38 cellular contexts compared by ENCODE assay signal in the genomic region with DNA sequence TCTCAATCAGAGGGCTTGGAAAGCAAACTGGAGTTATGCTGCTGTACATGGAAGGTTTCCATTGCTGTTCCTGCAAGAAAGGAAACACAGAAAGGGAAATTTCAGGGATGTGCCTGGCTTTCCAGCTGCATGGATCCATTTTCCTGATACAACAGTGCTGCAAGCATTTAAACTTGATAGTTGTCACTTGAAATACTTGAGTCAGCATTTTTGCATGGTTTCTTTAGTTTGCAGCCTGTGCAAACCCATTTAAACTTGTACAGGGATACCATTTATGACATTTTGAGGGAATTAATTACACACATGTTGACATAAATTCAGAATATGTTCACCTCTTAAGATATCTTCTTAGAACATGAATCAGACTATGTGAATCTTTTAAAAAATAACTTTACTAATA.
"Had no signal": no experiment of that assay in that cellular context is flagged by ENCODE, and none has a peak within 500 bp of the region (broad histone marks: within the 10 kb centered on the region; RNA-seq: fewer than 3 reads in every experiment).

No MANE protein-coding gene starts in this region.

- H3K27me3 Mint-ChIP-seq: activated B cell treated with CpG ODN at 0.5 μM for 24 hours; activated CD4-positive, alpha-beta T cell treated with anti-CD3 and anti-CD28 coated beads, Interleukin-2, amount 10 ng/mL, durations not matched to agents 24 days and 14 days; activated CD8-positive, alpha-beta T cell treated with anti-CD3 and anti-CD28 coated beads for 36 hours; activated naive CD4-positive, alpha-beta T cell treated with anti-CD3 and anti-CD28 coated beads, Interleukin-2, amount 10 ng/mL, durations not matched to agents 7 days and 5 days; activated naive CD4-positive, alpha-beta T cell treated with anti-CD3 and anti-CD28 coated beads, Interleukin-2, amount 50 U/mL, for 24 hours; activated naive CD8-positive, alpha-beta T cell; activated naive CD8-positive, alpha-beta T cell treated with anti-CD3 and anti-CD28 coated beads, Interleukin-2, amount 50 U/mL, for 24 hours; brain had no signal

- DNase-seq: activated B cell treated with CpG ODN at 0.5 μM for 24 hours; activated CD4-positive, alpha-beta memory T cell treated with anti-CD3 and anti-CD28 coated beads for 36 hours; activated CD4-positive, alpha-beta T cell treated with anti-CD3 and anti-CD28 coated beads for 4 hours; activated CD4-positive, alpha-beta T cell treated with anti-CD3 and anti-CD28 coated beads, Interleukin-2, amount 10 ng/mL, durations not matched to agents 24 days and 14 days; activated CD4-positive, alpha-beta T cell treated with anti-CD3 and anti-CD28 coated beads, Interleukin-2, amount 50 U/mL, for 1 hour; activated CD4-positive, alpha-beta T cell treated with anti-CD3 and anti-CD28 coated beads, Interleukin-2, amount 50 U/mL, for 4 hours; activated CD4-positive, CD25-positive, alpha-beta regulatory T cell treated with anti-CD3 and anti-CD28 coated beads, Interleukin-2, amount 50 U/mL, for 72 hours; activated CD8-positive, alpha-beta memory T cell treated with anti-CD3 and anti-CD28 coated beads, Interleukin-2, amount 50 U/mL, for 4 hours; activated CD8-positive, alpha-beta T cell treated with anti-CD3 and anti-CD28 coated beads for 36 hours; activated effector memory CD4-positive, alpha-beta T cell treated with Interleukin-2 at 50 U/mL for 16 hours; activated gamma-delta T cell; activated naive CD4-positive, alpha-beta T cell treated with anti-CD3 and anti-CD28 coated beads, Interleukin-2, amount 10 ng/mL, durations not matched to agents 7 days and 5 days; activated naive CD4-positive, alpha-beta T cell treated with Interleukin-2 at 50 U/mL for 16 hours; activated naive CD8-positive, alpha-beta T cell treated with anti-CD3 and anti-CD28 coated beads, Interleukin-2, amount 10 ng/mL, durations not matched to agents 7 days and 5 days; activated naive CD8-positive, alpha-beta T cell treated with anti-CD3 and anti-CD28 coated beads, Interleukin-2, amount 50 U/mL, for 24 hours; activated T-cell treated with anti-CD3 and anti-CD28 coated beads for 4 hours; activated T-cell treated with anti-CD3 and anti-CD28 coated beads, Interleukin-2, amount 50 U/mL, for 1 hour; activated T-cell treated with anti-CD3 and anti-CD28 coated beads, Interleukin-2, amount 50 U/mL, for 4 hours; activated T-cell treated with anti-CD3 and anti-CD28 coated beads, Interleukin-2, amount 50 U/mL, for 72 hours; amygdala; anterior cingulate cortex; caudate nucleus; cerebellar nuclear complex; T-helper 2 cell; T-helper 9 cell had no signal

- ATAC-seq: activated CD8-positive, alpha-beta T cell treated with anti-CD3 and anti-CD28 coated beads for 36 hours; activated naive CD8-positive, alpha-beta T cell treated with anti-CD3 and anti-CD28 coated beads, Interleukin-2, amount 50 U/mL, for 24 hours; activated T-cell treated with anti-CD3 and anti-CD28 coated beads, Interleukin-2, amount 50 U/mL, for 4 hours; activated T-cell treated with anti-CD3 and anti-CD28 coated beads, Interleukin-2, amount 50 U/mL, for 72 hours; activated T-helper 17 cell treated with anti-CD3 and anti-CD28 coated beads, Interleukin-2, amount 50 U/mL, for 72 hours had no signal

- H3K4me3 Mint-ChIP-seq: activated B cell treated with CpG ODN at 0.5 μM for 24 hours; activated CD4-positive, alpha-beta memory T cell treated with anti-CD3 and anti-CD28 coated beads for 36 hours; activated CD4-positive, alpha-beta T cell treated with anti-CD3 and anti-CD28 coated beads, Interleukin-2, amount 10 ng/mL, durations not matched to agents 24 days and 14 days; activated CD8-positive, alpha-beta T cell treated with anti-CD3 and anti-CD28 coated beads for 36 hours; activated naive CD4-positive, alpha-beta T cell treated with anti-CD3 and anti-CD28 coated beads, Interleukin-2, amount 10 ng/mL, durations not matched to agents 7 days and 5 days; activated naive CD4-positive, alpha-beta T cell treated with anti-CD3 and anti-CD28 coated beads, Interleukin-2, amount 50 U/mL, for 24 hours; activated naive CD8-positive, alpha-beta T cell; activated naive CD8-positive, alpha-beta T cell treated with anti-CD3 and anti-CD28 coated beads, Interleukin-2, amount 10 ng/mL, durations not matched to agents 7 days and 5 days; activated naive CD8-positive, alpha-beta T cell treated with anti-CD3 and anti-CD28 coated beads, Interleukin-2, amount 50 U/mL, for 24 hours; activated T-cell treated with anti-CD3 and anti-CD28 coated beads, Interleukin-2, amount 50 U/mL, for 4 hours; activated T-cell treated with anti-CD3 and anti-CD28 coated beads, Interleukin-2, amount 50 U/mL, for 72 hours; activated T-helper 1 cell treated with anti-CD3 and anti-CD28 coated beads, Interleukin-12 subunit alpha, Interleukin-12 subunit beta, Interleukin-2, Interleukin-4 antibody, amounts not matched to agents 30 ng/mL and 10 ng/mL and 1 ng/mL, durations not matched to agents 14 hours and 24 hours and 36 hours; activated T-helper 17 cell treated with anti-CD3 and anti-CD28 coated beads, Interleukin-2, amount 50 U/mL, for 72 hours; brain; central memory CD8-positive, alpha-beta T cell; T-helper 1 cell treated with Interleukin-12 subunit alpha and Interleukin-12 subunit beta and Interleukin-4 antibody, amounts not matched to agents 30 μg/mL and 1 μg/mL, for 36 hours; T-helper 2 cell treated with Interferon-gamma antibody and Interleukin-4, amounts not matched to agents 5 μg/mL and 100 μg/mL, for 36 hours had no signal

- H3K4me3 ChIP-seq: ascending aorta, cardiac muscle cell had no signal

- H3K36me3 ChIP-seq: ascending aorta, cardiac muscle cell had no signal

- H3K4me1 Mint-ChIP-seq: activated T-helper 17 cell treated with anti-CD3 and anti-CD28 coated beads, Interleukin-2, amount 50 U/mL, for 72 hours; central memory CD8-positive, alpha-beta T cell had no signal

- H3K27ac Mint-ChIP-seq: activated B cell treated with CpG ODN at 0.5 μM for 24 hours; activated CD4-positive, alpha-beta memory T cell treated with anti-CD3 and anti-CD28 coated beads for 36 hours; activated CD4-positive, alpha-beta T cell treated with anti-CD3 and anti-CD28 coated beads, Interleukin-2, amount 10 ng/mL, durations not matched to agents 24 days and 14 days; activated CD8-positive, alpha-beta T cell treated with anti-CD3 and anti-CD28 coated beads for 36 hours; activated naive CD4-positive, alpha-beta T cell treated with anti-CD3 and anti-CD28 coated beads, Interleukin-2, amount 10 ng/mL, durations not matched to agents 7 days and 5 days; activated naive CD4-positive, alpha-beta T cell treated with anti-CD3 and anti-CD28 coated beads, Interleukin-2, amount 50 U/mL, for 24 hours; activated naive CD8-positive, alpha-beta T cell; activated naive CD8-positive, alpha-beta T cell treated with anti-CD3 and anti-CD28 coated beads, Interleukin-2, amount 10 ng/mL, durations not matched to agents 7 days and 5 days; activated naive CD8-positive, alpha-beta T cell treated with anti-CD3 and anti-CD28 coated beads, Interleukin-2, amount 50 U/mL, for 24 hours; activated T-cell treated with anti-CD3 and anti-CD28 coated beads, Interleukin-2, amount 50 U/mL, for 72 hours; activated T-helper 1 cell treated with anti-CD3 and anti-CD28 coated beads, Interleukin-12 subunit alpha, Interleukin-12 subunit beta, Interleukin-2, Interleukin-4 antibody, amounts not matched to agents 30 ng/mL and 10 ng/mL and 1 ng/mL, durations not matched to agents 14 hours and 24 hours and 36 hours; activated T-helper 17 cell treated with anti-CD3 and anti-CD28 coated beads, Interleukin-2, amount 50 U/mL, for 72 hours; brain; T-helper 1 cell treated with Interleukin-12 subunit alpha and Interleukin-12 subunit beta and Interleukin-4 antibody, amounts not matched to agents 30 μg/mL and 1 μg/mL, for 36 hours; T-helper 2 cell treated with Interferon-gamma antibody and Interleukin-4, amounts not matched to agents 5 μg/mL and 100 μg/mL, for 36 hours had no signal

- FAIRE-seq: bronchial epithelial cell, TTC549 had no signal

- H3K27ac ChIP-seq: ascending aorta, cardiac muscle cell, VCaP had no signal

- H3K9me3 Mint-ChIP-seq: activated B cell treated with CpG ODN at 0.5 μM for 24 hours; activated CD8-positive, alpha-beta T cell treated with anti-CD3 and anti-CD28 coated beads for 36 hours; activated naive CD4-positive, alpha-beta T cell treated with anti-CD3 and anti-CD28 coated beads, Interleukin-2, amount 10 ng/mL, durations not matched to agents 7 days and 5 days; activated naive CD4-positive, alpha-beta T cell treated with anti-CD3 and anti-CD28 coated beads, Interleukin-2, amount 50 U/mL, for 24 hours; activated naive CD8-positive, alpha-beta T cell treated with anti-CD3 and anti-CD28 coated beads, Interleukin-2, amount 10 ng/mL, durations not matched to agents 7 days and 5 days; activated naive CD8-positive, alpha-beta T cell treated with anti-CD3 and anti-CD28 coated beads, Interleukin-2, amount 50 U/mL, for 24 hours; activated T-cell treated with anti-CD3 and anti-CD28 coated beads, Interleukin-2, amount 50 U/mL, for 72 hours; activated T-helper 1 cell treated with anti-CD3 and anti-CD28 coated beads, Interleukin-12 subunit alpha, Interleukin-12 subunit beta, Interleukin-2, Interleukin-4 antibody, amounts not matched to agents 30 ng/mL and 10 ng/mL and 1 ng/mL, durations not matched to agents 14 hours and 24 hours and 36 hours; activated T-helper 17 cell treated with anti-CD3 and anti-CD28 coated beads, Interleukin-2, amount 50 U/mL, for 72 hours; central memory CD8-positive, alpha-beta T cell; T-helper 1 cell treated with Interleukin-12 subunit alpha and Interleukin-12 subunit beta and Interleukin-4 antibody, amounts not matched to agents 30 μg/mL and 1 μg/mL, for 36 hours; T-helper 2 cell treated with Interferon-gamma antibody and Interleukin-4, amounts not matched to agents 5 μg/mL and 100 μg/mL, for 36 hours had no signal

- H3K9me3 ChIP-seq: ascending aorta had no signal

- H3K36me3 Mint-ChIP-seq: activated CD4-positive, alpha-beta memory T cell treated with anti-CD3 and anti-CD28 coated beads for 36 hours; activated naive CD4-positive, alpha-beta T cell treated with anti-CD3 and anti-CD28 coated beads, Interleukin-2, amount 10 ng/mL, durations not matched to agents 7 days and 5 days; activated naive CD4-positive, alpha-beta T cell treated with anti-CD3 and anti-CD28 coated beads, Interleukin-2, amount 50 U/mL, for 24 hours; activated naive CD8-positive, alpha-beta T cell; activated naive CD8-positive, alpha-beta T cell treated with anti-CD3 and anti-CD28 coated beads, Interleukin-2, amount 10 ng/mL, durations not matched to agents 7 days and 5 days; brain had no signal

- H3K4me1 ChIP-seq: ascending aorta had no signal

- H3K27me3 ChIP-seq: ascending aorta, cardiac muscle cell had no signal
